ENCODE assay signal across 15 cellular contexts in genomic region chr15:38424101-38424552, GRCh38. TPM values are rescaled to one million over a fixed set of nuclear protein-coding genes. Genes with fewer than 3 reads are reported as not detected.
A peak's percentile ranks its signal among the peaks of the same experiment; 100 is the strongest.
DNase-seq lines count a peak whose midpoint lies in the region; ATAC-seq, FAIRE-seq and TF ChIP-seq lines count a peak whose summit lies in the region.
"Had no signal": no experiment of that assay in that cellular context is flagged by ENCODE, and none has a peak within 500 bp of the region (broad histone marks: within the 10 kb centered on the region; RNA-seq: fewer than 3 reads in every experiment).

No MANE protein-coding gene starts in this region.

- H3K27me3 ChIP-seq in adipocyte (replicated peaks; ENCODE audit: control insufficient read depth, insufficient read depth, low read length) (no peaks in the 10 kb centered on the region), pancreas (no peaks in the 10 kb centered on the region)
- H3K27me3 ChIP-seq: BLaER1, hepatocyte had no signal

- H3K36me3 ChIP-seq in adipocyte (ENCODE audit: control insufficient read depth, insufficient read depth, low read length, severe bottlenecking) (no peaks in the 10 kb centered on the region), pancreas (no peaks in the 10 kb centered on the region)
- H3K36me3 ChIP-seq: BLaER1 had no signal

- WGBS in pancreas, 2 donors, result 70 to 79% methylated on average over 4 of the region's 4 CpGs

- H3K27ac ChIP-seq in pancreas, result no peak overlapping the region
- H3K27ac ChIP-seq: BLaER1, hepatocyte had no signal

- no peak overlapping the region for H3K9ac ChIP-seq in adipocyte (ENCODE audit: low read length)
- H3K9ac ChIP-seq: BLaER1 had no signal

- TF ChIP-seq CTCF in pancreas (IDR thresholded peaks at IDR 0.05), result no peak

- DNase-seq in adipocyte (ENCODE audit: low read depth) (peak; percentile 27), pancreas (no peak), KG1 (lab: John Stamatoyannopoulos, UW) (no peak), DMS153 (lab: John Stamatoyannopoulos, UW) (no peak)
- DNase-seq: cerebellar nuclear complex, KBM-7, NCI-H187 treated with DMSO at 0.1 percent for 48 hours, SHP77 had no signal

- ATAC-seq in GM18870 (IDR thresholded peaks at IDR 0.05; ENCODE audit: unreplicated experiment) (peak; percentile 81), GM21515 (IDR thresholded peaks at IDR 0.05; ENCODE audit: unreplicated experiment) (peak; percentile 69), HG02973 (IDR thresholded peaks at IDR 0.05; ENCODE audit: unreplicated experiment) (peak; percentile 49), pancreas (no peak), HG03457 (IDR thresholded peaks at IDR 0.05; ENCODE audit: unreplicated experiment) (no peak)
- ATAC-seq: activated naive CD4-positive, alpha-beta T cell treated with anti-CD3 and anti-CD28 coated beads, Interleukin-2, amount 50 U/mL, for 72 hours had no signal

- intact Hi-C loops in pancreas (cut with DNase I), result no loop called here

- H3K4me3 ChIP-seq in adipocyte (ENCODE audit: low read length) (no peak overlapping the region), pancreas (no peak overlapping the region)
- H3K4me3 ChIP-seq: BLaER1, hepatocyte had no signal

- no peaks in the 10 kb centered on the region for H3K9me3 ChIP-seq in adipocyte (ENCODE audit: control insufficient read depth, low read length)
- H3K9me3 ChIP-seq in pancreas, result no peaks in the 10 kb centered on the region
- H3K9me3 ChIP-seq: BLaER1 had no signal

- FAIRE-seq in pancreas (lab: Jason Lieb, UNC), result no peak

- H3K4me1 ChIP-seq in adipocyte (ENCODE audit: control insufficient read depth, insufficient read depth, low read length) (no peaks in the 10 kb centered on the region), pancreas (no peaks in the 10 kb centered on the region)
- H3K4me1 ChIP-seq: BLaER1 had no signal

RNA-seq across cellular contexts. Expression of gene FAM98B, which starts 29.8 kb away (rescaled TPM):
- 10 to 100 TPM in 2 of 6 donors, 1 to 10 TPM in 4; 4.7 to 13.8 (median 7.0) TPM for total RNA-seq in pancreas
- polyA plus RNA-seq in pancreas, result 1 to 10 TPM; 3.2 to 6.5 TPM

Comparison
In these comparisons a context has a peak if more than half of its experiments do, and no peak if none do; other contexts are left out.
1. ATAC-seq: peak in GM18870 (single experiment), GM21515 (single experiment) and HG02973 (single experiment); none in pancreas (0 of 4) and HG03457 (single experiment).